Comparison of ENCODE assay signal across 9 cellular contexts in the genomic region with DNA sequence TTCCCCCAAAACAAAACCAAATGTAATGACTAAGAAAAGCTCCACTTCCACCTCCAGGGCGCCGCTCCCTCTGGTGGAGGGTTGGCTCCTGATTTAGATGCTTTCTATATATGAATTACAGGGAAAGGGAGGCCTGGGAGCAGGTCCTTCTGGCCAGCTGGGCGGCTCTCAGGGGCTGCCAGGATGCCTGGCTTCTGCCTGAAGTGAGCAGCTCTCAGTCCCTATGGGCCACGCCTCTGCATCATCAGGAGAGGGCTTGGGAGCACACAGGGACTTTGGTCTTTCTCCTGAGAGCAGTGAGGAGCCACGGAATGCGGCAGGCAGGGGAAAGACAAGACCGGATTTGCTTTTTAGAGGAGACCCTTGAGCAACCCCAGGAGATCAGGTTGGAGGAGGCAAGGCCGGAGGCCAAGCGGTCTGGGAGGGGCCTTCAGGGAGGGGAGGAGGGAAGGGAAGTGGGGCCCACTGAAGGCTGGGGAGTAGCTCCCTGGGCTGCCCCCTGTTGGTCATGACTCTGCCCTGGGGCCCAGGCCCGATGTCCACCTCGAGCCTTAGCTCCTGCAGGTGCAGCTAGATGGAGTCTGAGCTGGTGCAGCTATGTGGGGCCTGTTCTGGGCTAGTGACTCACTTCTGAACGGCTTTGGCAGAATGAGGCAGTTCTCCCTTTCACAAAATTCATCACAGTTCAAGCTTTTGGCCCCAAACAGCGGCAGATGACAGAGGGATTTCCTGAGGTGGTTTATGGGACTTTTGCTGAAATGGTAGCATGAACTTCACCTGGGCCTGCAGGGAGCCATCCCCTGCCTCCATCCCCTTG. TPM values are rescaled to one million over a fixed set of nuclear protein-coding genes. Genes with fewer than 3 reads are reported as not detected.
DNase-seq lines count a peak whose midpoint lies in the region; ATAC-seq and TF ChIP-seq lines count a peak whose summit lies in the region.
"Had no signal": no experiment of that assay in that cellular context is flagged by ENCODE, and none has a peak within 500 bp of the region (broad histone marks: within the 10 kb centered on the region; RNA-seq: fewer than 3 reads in every experiment).

No MANE protein-coding gene starts in this region.

- DNase-seq in M059J (ENCODE audit: low read depth) = peak; percentile 62
- DNase-seq in fibroblast of lung (ENCODE audit: low read depth in 2 of 2) = no peak
- DNase-seq in SHP77 (lab: John Stamatoyannopoulos, UW) = no peak
- DNase-seq in left lung = no peak
- DNase-seq in DMS153 (lab: John Stamatoyannopoulos, UW) = no peak

- H3K27ac ChIP-seq in DOHH2 (ENCODE audit: low read depth, low read length) = peak overlapping the region; percentile 93
- H3K27ac ChIP-seq in fibroblast of lung (ENCODE audit: insufficient read depth, low read length) = no peak overlapping the region
- H3K27ac ChIP-seq in left lung = no peak overlapping the region
- H3K27ac ChIP-seq: SK-N-MC had no signal

- H3K9ac ChIP-seq in fibroblast of lung (ENCODE audit: insufficient read depth, low read length) = no peak overlapping the region

- H3K4me3 ChIP-seq in DOHH2 (ENCODE audit: low read length) = peak overlapping the region; percentile 72
- H3K4me3 ChIP-seq in fibroblast of lung (replicated peaks in 1 of 4; ENCODE audit: control extremely low read depth in 1 of 4, insufficient read depth in 1 of 4, low read depth in 3 of 4, low read length in 4 of 4) = no peak overlapping the region
- H3K4me3 ChIP-seq in left lung = no peak overlapping the region
- H3K4me3 ChIP-seq: SK-N-MC had no signal

- peaks cover 50% of the 10 kb centered on the region for H3F3A ChIP-seq in DOHH2 (ENCODE audit: control insufficient read depth, insufficient read depth)

- H3K36me3 ChIP-seq in DOHH2 (ENCODE audit: control insufficient read depth, low read length) (peaks cover 42% of the 10 kb centered on the region), fibroblast of lung (ENCODE audit: control insufficient read depth, insufficient read depth, low read length) (no peaks in the 10 kb centered on the region), left lung (no peaks in the 10 kb centered on the region)

- no peaks in the 10 kb centered on the region for H3K9me3 ChIP-seq in DOHH2 (ENCODE audit: control insufficient read depth, insufficient read depth, low read length)
- no peaks in the 10 kb centered on the region for H3K9me3 ChIP-seq in fibroblast of lung (ENCODE audit: control insufficient read depth, insufficient read depth, low read depth, low read length)
- no peaks in the 10 kb centered on the region for H3K9me3 ChIP-seq in left lung

- H3K4me2 ChIP-seq in DOHH2 (ENCODE audit: low read length) (peak overlapping the region; percentile 89), fibroblast of lung (ENCODE audit: extremely low read depth, insufficient read depth, low read length) (no peak overlapping the region)

- H3K27me3 ChIP-seq in DOHH2 (ENCODE audit: control insufficient read depth, low read length) (no peaks in the 10 kb centered on the region), fibroblast of lung (ENCODE audit: control insufficient read depth, insufficient read depth, low read length) (peaks cover 3% of the 10 kb centered on the region), left lung (no peaks in the 10 kb centered on the region)

- no peak overlapping the region for H2AFZ ChIP-seq in fibroblast of lung (ENCODE audit: low read length)

- peaks cover 94% of the 10 kb centered on the region for H3K4me1 ChIP-seq in DOHH2 (ENCODE audit: control insufficient read depth, low read length)
- H3K4me1 ChIP-seq in fibroblast of lung (ENCODE audit: control insufficient read depth, extremely low read depth, insufficient read depth, low read length) = peaks cover 2% of the 10 kb centered on the region
- peaks cover 4 to 6% of the 10 kb centered on the region in 2 donors for H3K4me1 ChIP-seq in left lung

- H3K9me2 ChIP-seq in DOHH2 (replicated peaks; ENCODE audit: control insufficient read depth, low read length) = no peaks in the 10 kb centered on the region

- H4K20me1 ChIP-seq in DOHH2 (ENCODE audit: control insufficient read depth, insufficient read depth, low read depth, low read length) (no peaks in the 10 kb centered on the region), fibroblast of lung (ENCODE audit: control insufficient read depth, extremely low read depth, insufficient read depth, low read length) (no peaks in the 10 kb centered on the region)

- TF ChIP-seq CTCF in DOHH2 (IDR thresholded peaks at IDR 0.05; ENCODE audit: low read depth, low read length, poor library complexity, severe bottlenecking) = peak; percentile 90
- peak; percentile 25 to 42 for TF ChIP-seq CTCF in fibroblast of lung (conservative IDR thresholded peaks at IDR 0.05 in 1 of 2, IDR thresholded peaks at IDR 0.05 in 1 of 2; ENCODE audit: low read depth in 1 of 2, low read length in 2 of 2)
- no peak for TF ChIP-seq CTCF in left lung (IDR thresholded peaks at IDR 0.05)

- intact Hi-C loops in left lung (cut with DNase I) = no loop called here

- ATAC-seq in GM19351 (IDR thresholded peaks at IDR 0.05; ENCODE audit: unreplicated experiment) = peak; percentile 31
- no peak for ATAC-seq in left lung
- ATAC-seq in GM19467 (IDR thresholded peaks at IDR 0.05; ENCODE audit: unreplicated experiment) = no peak

- H3K79me2 ChIP-seq in DOHH2 (ENCODE audit: control insufficient read depth, low read length) (peaks cover 42% of the 10 kb centered on the region), fibroblast of lung (ENCODE audit: control insufficient read depth, insufficient read depth, low read length) (no peaks in the 10 kb centered on the region)

RNA-seq across cellular contexts. Expression of a gene that starts 11.3 kb away (rescaled TPM):
- 129 and 133 TPM in 2 replicates for total RNA-seq in M059J (2014; rRNA removed; shearing (Covaris generic))
- total RNA-seq in fibroblast of lung (107 and 108 TPM in 2 replicates), left lung (10 to 100 TPM; 75.2 to 79.6 TPM)
- polyA plus RNA-seq in fibroblast of lung = 107 and 108 TPM in 2 replicates
- 123 and 126 TPM in 2 replicates for polyA plus RNA-seq in fibroblast of lung (2012)
- 158 and 160 TPM in 2 replicates for polyA minus RNA-seq in fibroblast of lung (ENCODE audit: low replicate concordance)

RNA-seq across cellular contexts. Expression of a gene that starts 54.1 kb away (rescaled TPM):
- total RNA-seq in M059J (2014; rRNA removed; shearing (Covaris generic)) = 14.1 and 17.7 TPM in 2 replicates
- total RNA-seq in fibroblast of lung = 5.1 and 5.6 TPM in 2 replicates
- 5.7 and 7.3 TPM in 2 replicates for polyA plus RNA-seq in fibroblast of lung
- 2.4 and 3.6 TPM in 2 replicates for polyA plus RNA-seq in fibroblast of lung (2012)
- 9.1 and 11.2 TPM in 2 replicates for polyA minus RNA-seq in fibroblast of lung (ENCODE audit: low replicate concordance)
- 1 to 10 TPM; 7.5 to 9.8 TPM for total RNA-seq in left lung

Comparison
In these comparisons a context has a peak if more than half of its experiments do, and no peak if none do; other contexts are left out.
1. CTCF ChIP-seq: peak in DOHH2 (single experiment) and fibroblast of lung (2 of 2); none in left lung (0 of 2).